Comparison of ENCODE assay signal across 8 cellular contexts in the genomic region with DNA sequence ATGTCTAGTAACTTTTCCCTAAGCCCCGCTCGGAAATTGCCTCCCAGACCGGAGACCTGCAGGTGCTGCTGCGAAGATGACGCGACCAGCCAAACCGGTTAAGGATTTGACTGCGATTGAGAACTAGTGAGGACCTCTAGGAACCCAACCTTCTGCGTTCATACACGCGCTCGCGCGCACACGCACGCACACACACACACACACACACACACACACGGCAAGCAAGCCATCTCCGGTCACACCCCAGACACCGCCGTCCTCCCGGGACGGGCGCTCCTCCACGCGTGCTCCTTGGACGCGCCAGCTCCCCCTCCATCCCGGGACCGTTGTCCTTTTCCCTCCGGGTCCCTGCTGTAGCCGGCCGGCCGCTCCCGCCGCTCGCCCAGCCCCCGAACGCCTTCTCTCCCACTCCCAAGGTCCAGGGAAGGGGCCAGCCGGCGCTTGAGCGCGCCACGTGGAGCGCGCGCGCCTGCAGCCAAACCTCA. TPM values are rescaled to one million over a fixed set of nuclear protein-coding genes. Genes with fewer than 3 reads are reported as not detected.
A peak's percentile ranks its signal among the peaks of the same experiment; 100 is the strongest.
DNase-seq lines count a peak whose midpoint lies in the region; ATAC-seq and TF ChIP-seq lines count a peak whose summit lies in the region.

No MANE protein-coding gene starts in this region.

- CTCF ChIA-PET in activated B cell treated with CpG ODN at 0.5 μM for 24 hours (lab: Charles Lee) = no interaction called here

- peak overlapping the region; percentile 55 for H3K4me3 ChIP-seq in NB4 (ENCODE audit: low read depth, low read length)
- peak overlapping the region; percentile 74 to 77 for H3K4me3 ChIP-seq in esophagus (ENCODE audit: low read depth in 1 of 2, low read length in 2 of 2)
- no peak overlapping the region for H3K4me3 ChIP-seq in mucosa of stomach (ENCODE audit: low read length)
- peak overlapping the region; percentile 79 to 87 for H3K4me3 ChIP-seq in tibial artery

- H3K4me1 Mint-ChIP-seq in activated B cell treated with CpG ODN at 0.5 μM for 24 hours = peaks cover 15% of the 10 kb centered on the region

- no peak overlapping the region for H3K27ac Mint-ChIP-seq in activated B cell treated with CpG ODN at 0.5 μM for 24 hours

- peak; percentile 54 for DNase-seq in NB4 (ENCODE audit: low read depth)
- DNase-seq in activated B cell treated with CpG ODN at 0.5 μM for 24 hours = no peak
- peak; percentile 28 to 68 for DNase-seq in tibial artery
- no peak for DNase-seq in NCI-H187 treated with DMSO at 0.1 percent for 48 hours (lab: John Stamatoyannopoulos, UW)

- H3K36me3 Mint-ChIP-seq in activated B cell treated with CpG ODN at 0.5 μM for 24 hours (ENCODE audit: low read depth) = peaks cover 3% of the 10 kb centered on the region

- H3K9me3 ChIP-seq in esophagus (ENCODE audit: control insufficient read depth in 2 of 2, insufficient read depth in 1 of 2, low read depth in 1 of 2, low read length in 1 of 2) (no peaks in the 10 kb centered on the region), mucosa of stomach (ENCODE audit: control insufficient read depth, low read length) (no peaks in the 10 kb centered on the region), tibial artery (no peaks in the 10 kb centered on the region)

- no peaks in the 10 kb centered on the region for H3K27me3 ChIP-seq in esophagus (ENCODE audit: control insufficient read depth in 1 of 2, insufficient read depth in 2 of 2, low read length in 2 of 2)
- no peaks in the 10 kb centered on the region for H3K27me3 ChIP-seq in mucosa of stomach (ENCODE audit: control insufficient read depth, insufficient read depth, low read length)
- H3K27me3 ChIP-seq in tibial artery = no peaks in the 10 kb centered on the region

- TF ChIP-seq POLR2A in NB4 (IDR thresholded peaks at IDR 0.05; ENCODE audit: extremely low read depth, insufficient read length) = no peak

- intact Hi-C loops in activated B cell treated with CpG ODN at 0.5 μM for 24 hours (cut with micrococcal nuclease) (loop anchor here (5.0 kb wide), 1 partner anchor 1348 kb away; the partner anchor contains the start of gene KLF12), tibial artery (cut with DNase I; ENCODE audit: low total_unique reads) (loop anchor here (5.0 kb wide), 2 partner anchors 57 to 108 kb away; partner anchors contain the start of gene COMMD6)

- H3K27ac ChIP-seq in C4-2B (peak overlapping the region; percentile 58), esophagus (ENCODE audit: low read depth in 2 of 2, low read length in 1 of 2) (peak overlapping the region; percentile 47 to 91), tibial artery (peak overlapping the region in 1 of 2 donors; percentile 75)

- H3K36me3 ChIP-seq in esophagus (ENCODE audit: control insufficient read depth in 2 of 2, insufficient read depth in 2 of 2, low read length in 1 of 2) (no peaks in the 10 kb centered on the region), mucosa of stomach (ENCODE audit: control insufficient read depth, insufficient read depth, low read length) (no peaks in the 10 kb centered on the region), tibial artery (no peaks in the 10 kb centered on the region)

- POLR2A ChIA-PET in activated B cell treated with CpG ODN at 0.5 μM for 24 hours (lab: Charles Lee) = no interaction called here

- TF ChIP-seq CTCF in C4-2B (conservative IDR thresholded peaks at IDR 0.05) = no peak
- no peak for TF ChIP-seq CTCF in NB4 (IDR thresholded peaks at IDR 0.05; ENCODE audit: low read depth, low read length)
- TF ChIP-seq CTCF in activated B cell treated with CpG ODN at 0.5 μM for 24 hours (IDR thresholded peaks at IDR 0.05) = no peak
- no peak for TF ChIP-seq CTCF in tibial artery (IDR thresholded peaks at IDR 0.05)

- peak overlapping the region; percentile 79 for H3K4me3 Mint-ChIP-seq in activated B cell treated with CpG ODN at 0.5 μM for 24 hours

- H3K9ac ChIP-seq in mucosa of stomach (ENCODE audit: low read length) = peak overlapping the region; percentile 37

- no peaks in the 10 kb centered on the region for H3K9me3 Mint-ChIP-seq in activated B cell treated with CpG ODN at 0.5 μM for 24 hours

- H3K4me1 ChIP-seq in esophagus (ENCODE audit: control insufficient read depth in 2 of 2, insufficient read depth in 2 of 2, low read length in 1 of 2) (no peaks in the 10 kb centered on the region), mucosa of stomach (ENCODE audit: control insufficient read depth, insufficient read depth, low read length) (no peaks in the 10 kb centered on the region), tibial artery (peaks cover 0 to 11% (median 4%) of the 10 kb centered on the region in 4 donors)

- WGBS in esophagus, 2 donors = 0 to 1% methylated on average over 29 to 47 of the region's 47 CpGs

- peak; percentile 7 for ATAC-seq in GM19438 (IDR thresholded peaks at IDR 0.05; ENCODE audit: low read depth, unreplicated experiment)
- no peak for ATAC-seq in activated B cell treated with CpG ODN at 0.5 μM for 24 hours (ENCODE audit: low read depth)

- H3K27me3 Mint-ChIP-seq in activated B cell treated with CpG ODN at 0.5 μM for 24 hours = peaks cover 43% of the 10 kb centered on the region

RNA-seq across cellular contexts. Expression of gene TBC1D4, which starts 1.2 kb away (rescaled TPM):
- 1.5 and 2.1 TPM in 2 replicates for total RNA-seq in activated B cell treated with CpG ODN at 0.5 μM for 24 hours
- 1 to 10 TPM; 5.8 to 7.7 TPM for polyA plus RNA-seq in esophagus

RNA-seq across cellular contexts. Expression of gene COMMD6, which starts 56.9 kb away (rescaled TPM):
- total RNA-seq in activated B cell treated with CpG ODN at 0.5 μM for 24 hours = 174 and 177 TPM in 2 replicates
- 10 to 100 TPM; 68.8 to 72.7 TPM for polyA plus RNA-seq in esophagus

Comparison
In these comparisons a context has a peak if more than half of its experiments do, and no peak if none do; other contexts are left out.
1. DNase-seq: peak in NB4 (single experiment) and tibial artery (2 of 2); none in activated B cell treated with CpG ODN at 0.5 μM for 24 hours (single experiment) and NCI-H187 treated with DMSO at 0.1 percent for 48 hours (single experiment).